ENCODE assay signal across 25 cellular contexts in genomic region chr2:159725713-159726112, GRCh38. TPM values are rescaled to one million over a fixed set of nuclear protein-coding genes. Genes with fewer than 3 reads are reported as not detected.
DNase-seq lines count a peak whose midpoint lies in the region; ATAC-seq, FAIRE-seq and TF ChIP-seq lines count a peak whose summit lies in the region.
"Had no signal": no experiment of that assay in that cellular context is flagged by ENCODE, and none has a peak within 500 bp of the region (broad histone marks: within the 10 kb centered on the region; RNA-seq: fewer than 3 reads in every experiment).

No MANE protein-coding gene starts in this region.

- H3K36me3 Mint-ChIP-seq in activated naive CD4-positive, alpha-beta T cell treated with anti-CD3 and anti-CD28 coated beads for 36 hours (ENCODE audit: low read depth): peaks cover 37% of the 10 kb centered on the region
- peaks cover 10 to 43% of the 10 kb centered on the region in 2 donors for H3K36me3 Mint-ChIP-seq in activated naive CD4-positive, alpha-beta T cell treated with anti-CD3 and anti-CD28 coated beads, Interleukin-2, amount 50 U/mL, for 72 hours
- peaks cover 59% of the 10 kb centered on the region for H3K36me3 Mint-ChIP-seq in CD8-positive, alpha-beta T cell
- peaks cover 35% of the 10 kb centered on the region for H3K36me3 Mint-ChIP-seq in endothelial cell (ENCODE audit: low read depth, unreplicated experiment)

- no peak for TF ChIP-seq POLR2A in adrenal gland (IDR thresholded peaks at IDR 0.05)

- FAIRE-seq in frontal cortex (lab: Jason Lieb, UNC): no peak
- FAIRE-seq: D721Med, HepG2, K562, RCC 7860 had no signal

- H3K9me3 ChIP-seq in CD8-positive, alpha-beta T cell (ENCODE audit: low read length): no peaks in the 10 kb centered on the region
- H3K9me3 ChIP-seq in iPS-18a (ENCODE audit: control insufficient read depth, low read depth, low read length) (no peaks in the 10 kb centered on the region), adrenal gland (replicated peaks in 1 of 3) (no peaks in the 10 kb centered on the region)

- no peaks in the 10 kb centered on the region for H3K27me3 ChIP-seq in CD8-positive, alpha-beta T cell (ENCODE audit: insufficient read depth, low read length)
- H3K27me3 ChIP-seq in iPS-18a (ENCODE audit: control insufficient read depth, insufficient read depth, low read length) (no peaks in the 10 kb centered on the region), adrenal gland (no peaks in the 10 kb centered on the region)
- H3K27me3 ChIP-seq: MG63 had no signal

- H3K4me3 ChIP-seq in CD8-positive, alpha-beta T cell (ENCODE audit: low read depth, low read length): no peak overlapping the region
- H3K4me3 ChIP-seq in iPS-18a (ENCODE audit: low read length) (no peak overlapping the region), adrenal gland (no peak overlapping the region)
- H3K4me3 ChIP-seq: K562, MG63 had no signal

- peaks cover 48% of the 10 kb centered on the region for H3K4me1 ChIP-seq in CD8-positive, alpha-beta T cell (ENCODE audit: insufficient read depth, low read length)
- H3K4me1 ChIP-seq in iPS-18a (ENCODE audit: control insufficient read depth, low read depth, low read length): no peaks in the 10 kb centered on the region
- peaks cover 0 to 43% of the 10 kb centered on the region in 2 donors for H3K4me1 ChIP-seq in adrenal gland (replicated peaks in 1 of 2)

- peak overlapping the region; percentile 6 for H3K27ac Mint-ChIP-seq in activated naive CD4-positive, alpha-beta T cell treated with anti-CD3 and anti-CD28 coated beads for 36 hours
- H3K27ac Mint-ChIP-seq in activated naive CD4-positive, alpha-beta T cell treated with anti-CD3 and anti-CD28 coated beads, Interleukin-2, amount 50 U/mL, for 72 hours: no peak overlapping the region
- peak overlapping the region; percentile 9 for H3K27ac Mint-ChIP-seq in CD8-positive, alpha-beta T cell
- H3K27ac Mint-ChIP-seq in endothelial cell (ENCODE audit: unreplicated experiment): peak overlapping the region; percentile 24

- H3K27me3 Mint-ChIP-seq in activated naive CD4-positive, alpha-beta T cell treated with anti-CD3 and anti-CD28 coated beads for 36 hours (ENCODE audit: low read depth): no peaks in the 10 kb centered on the region
- H3K27me3 Mint-ChIP-seq in CD8-positive, alpha-beta T cell (ENCODE audit: low read depth): no peaks in the 10 kb centered on the region
- H3K27me3 Mint-ChIP-seq in endothelial cell (ENCODE audit: unreplicated experiment): no peaks in the 10 kb centered on the region

- CTCF ChIA-PET in activated naive CD4-positive, alpha-beta T cell treated with anti-CD3 and anti-CD28 coated beads for 36 hours (lab: Charles Lee): no interaction called here
- CTCF ChIA-PET in CD8-positive, alpha-beta T cell (lab: Charles Lee): no interaction called here

- WGBS in adrenal gland, 4 donors: 85 to 87% (median 86%) methylated on average over 3 of the region's 3 CpGs

- H3K4me3 Mint-ChIP-seq in activated naive CD4-positive, alpha-beta T cell treated with anti-CD3 and anti-CD28 coated beads for 36 hours: no peak overlapping the region
- H3K4me3 Mint-ChIP-seq in CD8-positive, alpha-beta T cell: no peak overlapping the region
- peak overlapping the region; percentile 38 for H3K4me3 Mint-ChIP-seq in endothelial cell (ENCODE audit: unreplicated experiment)

- TF ChIP-seq CTCF in CD8-positive, alpha-beta T cell (IDR thresholded peaks at IDR 0.05): no peak
- TF ChIP-seq CTCF in endothelial cell (IDR thresholded peaks at IDR 0.05; ENCODE audit: unreplicated experiment) (no peak), adrenal gland (IDR thresholded peaks at IDR 0.05) (no peak)

- POLR2A ChIA-PET in CD8-positive, alpha-beta T cell (lab: Charles Lee): interaction anchor here (0.6 to 1.7 kb wide), 2 partner anchors 10 to 56 kb away, joined by 3 to 4 read pairs; no protein-coding TSS in a partner anchor

- DNase-seq in activated naive CD4-positive, alpha-beta T cell treated with anti-CD3 and anti-CD28 coated beads for 36 hours: no peak
- no peak for DNase-seq in activated naive CD4-positive, alpha-beta T cell treated with anti-CD3 and anti-CD28 coated beads, Interleukin-2, amount 50 U/mL, for 72 hours (ENCODE audit: low spot score in 2 of 2)
- no peak for DNase-seq in CD8-positive, alpha-beta T cell
- DNase-seq in endothelial cell (ENCODE audit: low spot score): no peak
- DNase-seq in GF-D8 (lab: John Stamatoyannopoulos, UW): no peak
- DNase-seq in adrenal gland: no peak
- no peak for DNase-seq in frontal cortex (ENCODE audit: low spot score in 2 of 2)
- DNase-seq: DMS53, EL, GOT3, MG63, NCI-H1417 treated with DMSO at 0.1 percent for 48 hours, NCI-H187, NCI-H446, NCI-H526, OCI-M1, SHP77 had no signal

- H3K4me1 Mint-ChIP-seq in activated naive CD4-positive, alpha-beta T cell treated with anti-CD3 and anti-CD28 coated beads for 36 hours (ENCODE audit: low read depth): peaks cover 69% of the 10 kb centered on the region
- H3K4me1 Mint-ChIP-seq in CD8-positive, alpha-beta T cell (ENCODE audit: low read depth): peaks cover 79% of the 10 kb centered on the region
- H3K4me1 Mint-ChIP-seq in endothelial cell (ENCODE audit: unreplicated experiment): peaks cover 16% of the 10 kb centered on the region

- peak overlapping the region; percentile 10 for H3K9ac ChIP-seq in iPS-18a (ENCODE audit: low read length)

- no peak for ATAC-seq in activated naive CD4-positive, alpha-beta T cell treated with anti-CD3 and anti-CD28 coated beads, Interleukin-2, amount 50 U/mL, for 72 hours
- no peak for ATAC-seq in CD8-positive, alpha-beta T cell
- ATAC-seq: HCT116, HepG2, K562 had no signal

- peaks cover 12% of the 10 kb centered on the region for H3K9me3 Mint-ChIP-seq in activated naive CD4-positive, alpha-beta T cell treated with anti-CD3 and anti-CD28 coated beads for 36 hours
- H3K9me3 Mint-ChIP-seq in activated naive CD4-positive, alpha-beta T cell treated with anti-CD3 and anti-CD28 coated beads, Interleukin-2, amount 50 U/mL, for 72 hours: peaks cover 5 to 6% of the 10 kb centered on the region in 2 donors
- peaks cover 4% of the 10 kb centered on the region for H3K9me3 Mint-ChIP-seq in CD8-positive, alpha-beta T cell
- H3K9me3 Mint-ChIP-seq in endothelial cell (ENCODE audit: unreplicated experiment): no peaks in the 10 kb centered on the region

- intact Hi-C loops in activated naive CD4-positive, alpha-beta T cell treated with anti-CD3 and anti-CD28 coated beads for 36 hours (cut with micrococcal nuclease): no loop called here
- intact Hi-C loops in CD8-positive, alpha-beta T cell (cut with DNase I, micrococcal nuclease): no loop called here
- intact Hi-C loops in adrenal gland (cut with DNase I): no loop called here

- H3K27ac ChIP-seq in CD8-positive, alpha-beta T cell (ENCODE audit: low read depth, low read length): no peak overlapping the region
- H3K27ac ChIP-seq in iPS-18a (ENCODE audit: low read length): no peak overlapping the region
- no peak overlapping the region for H3K27ac ChIP-seq in adrenal gland
- H3K27ac ChIP-seq: C4-2B, HL-60 had no signal

- peaks cover 1% of the 10 kb centered on the region for H3K36me3 ChIP-seq in CD8-positive, alpha-beta T cell (ENCODE audit: insufficient read depth, low read length)
- H3K36me3 ChIP-seq in iPS-18a (ENCODE audit: control insufficient read depth, low read depth, low read length) (peaks cover 24% of the 10 kb centered on the region), adrenal gland (replicated peaks in 1 of 2) (peaks cover 0 to 14% of the 10 kb centered on the region in 2 donors)

RNA-seq across cellular contexts. Expression of gene MARCHF7, which starts 13.4 kb away (rescaled TPM):
- 10 to 100 TPM; 81.5 to 82.4 TPM for total RNA-seq in activated naive CD4-positive, alpha-beta T cell treated with anti-CD3 and anti-CD28 coated beads for 36 hours
- total RNA-seq in activated naive CD4-positive, alpha-beta T cell treated with anti-CD3 and anti-CD28 coated beads, Interleukin-2, amount 50 U/mL, for 72 hours: 10 to 100 TPM; 79.1 to 84.9 TPM
- 10 to 100 TPM; 76.5 to 76.6 TPM for total RNA-seq in CD8-positive, alpha-beta T cell
- total RNA-seq in endothelial cell (ENCODE audit: unreplicated experiment) (101 TPM), adrenal gland (10 to 100 TPM; 53.1 to 89.2 (median 64.3) TPM), frontal cortex (121 TPM)
- polyA plus RNA-seq in adrenal gland: 100 to 1,000 TPM in 1 of 3 donors, 10 to 100 TPM in 2; 15.6 to 109 (median 19.3) TPM

Comparison
In these comparisons a context has a peak if more than half of its experiments do, and no peak if none do; other contexts are left out.
1. H3K27ac Mint-ChIP-seq: peak in activated naive CD4-positive, alpha-beta T cell treated with anti-CD3 and anti-CD28 coated beads for 36 hours (single experiment), CD8-positive, alpha-beta T cell (single experiment) and endothelial cell (single experiment); none in activated naive CD4-positive, alpha-beta T cell treated with anti-CD3 and anti-CD28 coated beads, Interleukin-2, amount 50 U/mL, for 72 hours (0 of 2).